8 cellular contexts compared by ENCODE assay signal in the genomic region with DNA sequence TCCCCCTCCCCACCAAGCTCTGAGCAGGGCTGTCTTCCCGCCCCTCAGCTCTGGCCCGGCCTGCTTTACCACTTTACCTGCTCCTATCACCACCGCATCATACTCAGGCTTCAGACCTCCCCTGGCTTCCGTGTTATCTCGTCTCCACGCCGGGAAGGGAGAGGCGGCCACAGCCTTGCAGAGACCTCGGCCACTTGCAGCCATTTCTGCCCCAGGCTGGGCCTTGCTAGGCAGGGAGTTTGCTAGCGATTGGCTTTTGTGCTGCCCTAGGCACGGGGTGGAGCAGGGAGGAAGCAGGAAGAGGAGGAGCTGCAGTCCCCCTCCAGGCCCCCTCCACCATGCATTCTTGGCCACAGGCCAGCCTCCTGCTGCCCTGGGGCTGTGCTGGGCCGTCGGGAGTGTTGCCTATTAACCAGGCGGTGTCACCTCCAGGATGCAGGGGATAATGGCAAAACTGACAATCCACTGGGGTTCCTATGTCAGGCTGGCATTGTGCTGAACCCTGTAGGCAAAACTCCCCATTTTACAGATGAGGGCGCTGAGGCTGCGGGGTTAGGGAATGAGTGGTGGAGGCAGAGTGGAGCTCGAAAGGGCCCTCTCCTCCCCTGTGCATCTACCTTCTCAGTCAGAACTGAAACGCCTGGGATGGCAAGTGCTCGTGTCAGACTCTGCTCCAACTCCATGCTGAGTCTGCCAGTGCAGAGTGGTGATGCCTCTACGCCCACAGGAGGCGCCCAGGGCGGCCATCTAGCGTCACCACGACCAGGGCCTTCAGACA. TPM values are rescaled to one million over a fixed set of nuclear protein-coding genes. Genes with fewer than 3 reads are reported as not detected.
DNase-seq lines count a peak whose midpoint lies in the region; ATAC-seq and TF ChIP-seq lines count a peak whose summit lies in the region.

A gene (minus strand): TSS at position 251 of the 778 bp plus-strand sequence. CDS start 47 bp downstream, at position 204.

- H3K9me3 ChIP-seq in Karpas-422 (ENCODE audit: low read length), result no peaks in the 10 kb centered on the region

- H3K9me2 ChIP-seq in Karpas-422 (replicated peaks; ENCODE audit: insufficient read depth, low read length), result no peaks in the 10 kb centered on the region

- no peaks in the 10 kb centered on the region for H3K79me2 ChIP-seq in Karpas-422 (ENCODE audit: low read length)

- H3K36me3 ChIP-seq in Karpas-422 (ENCODE audit: insufficient read depth, low read length), result no peaks in the 10 kb centered on the region

- no peak within 1 kb of the TSS for H2AFZ ChIP-seq in Karpas-422 (ENCODE audit: low read length)

- no peak within 1 kb of the TSS for H3K4me2 ChIP-seq in Karpas-422 (ENCODE audit: low read depth, low read length, poor library complexity, severe bottlenecking)

- H3K4me3 ChIP-seq in dorsolateral prefrontal cortex, result peak within 1 kb of the TSS; percentile 25 to 74 (median 56)
- H3K4me3 ChIP-seq in Karpas-422 (ENCODE audit: low read length), result no peak within 1 kb of the TSS

- intact Hi-C loops in dorsolateral prefrontal cortex (cut with DNase I), result no loop called here

- peak; percentile 99 for DNase-seq in AG20443 (ENCODE audit: low spot score)
- peak; percentile 95 for DNase-seq in NCI-H146 (lab: John Stamatoyannopoulos, UW)
- DNase-seq in activated CD4-positive, alpha-beta T cell treated with anti-CD3 and anti-CD28 coated beads for 48 hours, result peak; percentile 44
- DNase-seq in dorsolateral prefrontal cortex, result peak; percentile 50 to 81 (median 70)
- peak; percentile 95 for DNase-seq in kidney tubule cell (ENCODE audit: low spot score)
- DNase-seq in stimulated activated CD4-positive, alpha-beta T cell treated with anti-CD3 and anti-CD28 coated beads, Interleukin-15, amount 100 ng/mL, for 1 hour (ENCODE audit: low read depth in 1 of 2, low spot score in 1 of 2), result peak; percentile 10 to 20
- DNase-seq in Karpas-422, result no peak

- peak within 1 kb of the TSS in 54 of 59 donors; percentile 17 to 88 (median 66) for H3K27ac ChIP-seq in dorsolateral prefrontal cortex
- H3K27ac ChIP-seq in Karpas-422 (ENCODE audit: low read length), result no peak within 1 kb of the TSS

- no peaks in the 10 kb centered on the region for H4K20me1 ChIP-seq in Karpas-422 (ENCODE audit: insufficient read depth, low read depth, low read length)

- no peaks in the 10 kb centered on the region for H3K4me1 ChIP-seq in Karpas-422 (ENCODE audit: low read length)

- H3K27me3 ChIP-seq in dorsolateral prefrontal cortex, result no peaks in the 10 kb centered on the region
- H3K27me3 ChIP-seq in Karpas-422 (ENCODE audit: low read length), result no peaks in the 10 kb centered on the region

- peak; percentile 73 for ATAC-seq in GM21447 (IDR thresholded peaks at IDR 0.05; ENCODE audit: unreplicated experiment)

- peak in 5 of 56 donors; percentile 12 to 27 (median 18) for TF ChIP-seq CTCF in dorsolateral prefrontal cortex (IDR thresholded peaks at IDR 0.05 in 54 of 56, conservative IDR thresholded peaks at IDR 0.05 in 2 of 56; ENCODE audit: low read depth in 1 of 56, partially characterized antibody in 56 of 56)

- no peak within 1 kb of the TSS for H3K9ac ChIP-seq in Karpas-422 (ENCODE audit: low read length)

RNA-seq across cellular contexts. Expression of the gene that starts here (rescaled TPM):
- total RNA-seq in dorsolateral prefrontal cortex, result 10 to 100 TPM in 88 of 120 experiments, 1 to 10 TPM in 32; 5.9 to 27.4 (median 12.6) TPM
- 1.2 TPM in 1 of 2 replicates, not detected in the other for total RNA-seq in Karpas-422 (2014; rRNA removed; shearing (Covaris generic); ENCODE audit: low replicate concordance)
